In genomic region chr19:19445911-19446361, GRCh38 we compare ENCODE assay signal across 8 cellular contexts. TPM values are rescaled to one million over a fixed set of nuclear protein-coding genes. Genes with fewer than 3 reads are reported as not detected.
DNase-seq lines count a peak whose midpoint lies in the region; ATAC-seq and TF ChIP-seq lines count a peak whose summit lies in the region.

No MANE protein-coding gene starts in this region.

- H3K36me3 Mint-ChIP-seq in GM23338 (ENCODE audit: low read depth) (peaks cover 6% of the 10 kb centered on the region; the same call in 1 of the 3 replicates), T-helper 17 cell (ENCODE audit: low read depth) (peaks cover 8% of the 10 kb centered on the region), glutamatergic neuron (ENCODE audit: unreplicated experiment) (no peaks in the 10 kb centered on the region)

- H3K9me3 Mint-ChIP-seq in GM23338 (no peaks in the 10 kb centered on the region; the same call in 2 of the 3 replicates), glutamatergic neuron (ENCODE audit: unreplicated experiment) (peaks cover 15% of the 10 kb centered on the region)

- H3K4me1 ChIP-seq in DOHH2 (ENCODE audit: control insufficient read depth, low read length) = peaks cover 55% of the 10 kb centered on the region
- H3K4me1 ChIP-seq in GM23338 (ENCODE audit: insufficient read depth) = peaks cover 29% of the 10 kb centered on the region
- peaks cover 12 to 69% of the 10 kb centered on the region in 2 donors for H3K4me1 ChIP-seq in left lung
- no peaks in the 10 kb centered on the region for H3K4me1 ChIP-seq in uterus

- H3K9me3 ChIP-seq in DOHH2 (ENCODE audit: control insufficient read depth, insufficient read depth, low read length) (no peaks in the 10 kb centered on the region), T-helper 17 cell (ENCODE audit: control insufficient read depth, low read length, poor library complexity, severe bottlenecking) (no peaks in the 10 kb centered on the region), left lung (no peaks in the 10 kb centered on the region), uterus (no peaks in the 10 kb centered on the region)

- intact Hi-C loops in left lung (cut with DNase I) = no loop called here
- intact Hi-C loops in uterus (cut with DNase I; ENCODE audit: low total_unique reads) = no loop called here

- no peaks in the 10 kb centered on the region for H3K9me2 ChIP-seq in DOHH2 (replicated peaks; ENCODE audit: control insufficient read depth, low read length)
- H3K9me2 ChIP-seq in GM23338 (ENCODE audit: insufficient read depth) = no peaks in the 10 kb centered on the region

- no peak overlapping the region for H2AFZ ChIP-seq in GM23338

- ATAC-seq in GM23338 (no peak), T-helper 17 cell (peak; percentile 47), left lung (peak; percentile 12)

- peaks cover 3% of the 10 kb centered on the region for H3K27me3 Mint-ChIP-seq in GM23338 (ENCODE audit: insufficient read depth, low read depth, poor library complexity)
- no peaks in the 10 kb centered on the region for H3K27me3 Mint-ChIP-seq in T-helper 17 cell
- peaks cover 2% of the 10 kb centered on the region for H3K27me3 Mint-ChIP-seq in glutamatergic neuron (ENCODE audit: unreplicated experiment)

- H3K27ac Mint-ChIP-seq in GM23338 = 0 out of 2 replicates have a peak overlapping the region, but pooled peaks have one; percentile 28
- peak overlapping the region; percentile 88 for H3K27ac Mint-ChIP-seq in T-helper 17 cell
- no peak overlapping the region for H3K27ac Mint-ChIP-seq in glutamatergic neuron (ENCODE audit: unreplicated experiment)

- H3K27ac ChIP-seq in DOHH2 (ENCODE audit: low read depth, low read length) = no peak overlapping the region
- 0 out of 2 replicates have a peak overlapping the region, but pooled peaks have one; percentile 84 for H3K27ac ChIP-seq in GM23338 (ENCODE audit: low read depth)
- peak overlapping the region in 1 of 2 donors; percentile 82 for H3K27ac ChIP-seq in left lung
- H3K27ac ChIP-seq in uterus = no peak overlapping the region

- no peak for TF ChIP-seq POLR2A in uterus (IDR thresholded peaks at IDR 0.05)

- H3K4me3 ChIP-seq in DOHH2 (ENCODE audit: low read length) (peak overlapping the region; percentile 18), GM23338 (no peak overlapping the region), left lung (no peak overlapping the region), uterus (no peak overlapping the region)

- H3K4me2 ChIP-seq in DOHH2 (ENCODE audit: low read length) = peak overlapping the region; percentile 73
- H3K4me2 ChIP-seq in GM23338 = 0 out of 2 replicates have a peak overlapping the region, but pooled peaks have one; percentile 9

- TF ChIP-seq CTCF in DOHH2 (IDR thresholded peaks at IDR 0.05; ENCODE audit: low read depth, low read length, poor library complexity, severe bottlenecking) (no peak), GM23338 (conservative IDR thresholded peaks at IDR 0.05; ENCODE audit: low read depth in 2 of 2) (no peak), left lung (IDR thresholded peaks at IDR 0.05) (no peak), uterus (IDR thresholded peaks at IDR 0.05) (no peak), glutamatergic neuron (IDR thresholded peaks at IDR 0.05; ENCODE audit: partially characterized antibody, unreplicated experiment) (no peak)

- no peaks in the 10 kb centered on the region for H3K27me3 ChIP-seq in DOHH2 (ENCODE audit: control insufficient read depth, low read length)
- H3K27me3 ChIP-seq in GM23338 (ENCODE audit: insufficient read depth) = no peaks in the 10 kb centered on the region
- H3K27me3 ChIP-seq in left lung = no peaks in the 10 kb centered on the region
- no peaks in the 10 kb centered on the region for H3K27me3 ChIP-seq in uterus

- no peak for DNase-seq in GM23338 (ENCODE audit: low spot score)
- DNase-seq in T-helper 17 cell = no peak
- DNase-seq in left lung = no peak
- DNase-seq in uterus = no peak
- DNase-seq in HT-29 (ENCODE audit: low spot score) = no peak
- no peak for DNase-seq in amniotic stem cell (lab: John Stamatoyannopoulos, UW)
- no peak for DNase-seq in glutamatergic neuron

- H4K20me1 ChIP-seq in DOHH2 (ENCODE audit: control insufficient read depth, insufficient read depth, low read depth, low read length) = peaks cover 32% of the 10 kb centered on the region
- H4K20me1 ChIP-seq in GM23338 (replicated peaks; ENCODE audit: insufficient read depth) = peaks cover 95% of the 10 kb centered on the region

- peaks cover 12% of the 10 kb centered on the region for H3F3A ChIP-seq in DOHH2 (ENCODE audit: control insufficient read depth, insufficient read depth)
- peaks cover 11% of the 10 kb centered on the region; the same call in 1 of the 2 replicates for H3F3A ChIP-seq in GM23338 (replicated peaks; ENCODE audit: low read depth)

- H3K4me3 Mint-ChIP-seq in GM23338 (no peak overlapping the region), T-helper 17 cell (peak overlapping the region; percentile 71), glutamatergic neuron (ENCODE audit: unreplicated experiment) (no peak overlapping the region)

- peaks cover 42% of the 10 kb centered on the region for H3K36me3 ChIP-seq in DOHH2 (ENCODE audit: control insufficient read depth, low read length)
- no peaks in the 10 kb centered on the region for H3K36me3 ChIP-seq in GM23338 (ENCODE audit: insufficient read depth)
- no peaks in the 10 kb centered on the region for H3K36me3 ChIP-seq in left lung
- no peaks in the 10 kb centered on the region for H3K36me3 ChIP-seq in uterus

- H3K79me2 ChIP-seq in DOHH2 (ENCODE audit: control insufficient read depth, low read length) (peaks cover 100% of the 10 kb centered on the region), GM23338 (replicated peaks; ENCODE audit: insufficient read depth) (peaks cover 100% of the 10 kb centered on the region)

- H3K4me1 Mint-ChIP-seq in GM23338 (peaks cover 54% of the 10 kb centered on the region), T-helper 17 cell (peaks cover 55% of the 10 kb centered on the region), glutamatergic neuron (ENCODE audit: low read depth, unreplicated experiment) (peaks cover 32% of the 10 kb centered on the region)

TF ChIP-seq in GM23338, 12 proteins besides CTCF, POLR2A, EP300 and RAD21 (continues in another document):
- TF ChIP-seq NANOG (IDR thresholded peaks at IDR 0.05; ENCODE audit: borderline replicate concordance) = no peak

RNA-seq across cellular contexts. Expression of gene GATAD2A, which starts 40.5 kb away (rescaled TPM):
- 123 and 151 TPM in 2 replicates for total RNA-seq in GM23338 (2014; rRNA removed; shearing (Covaris generic))
- polyA plus RNA-seq in GM23338 (2016; fragmentation: Nextera tagmentation; extraction: Ambion mirVana) = 40.0 and 49.2 TPM in 2 replicates
- total RNA-seq in T-helper 17 cell (100 to 1,000 TPM; 129 to 153 TPM), left lung (10 to 100 TPM; 66.3 to 97.3 TPM), uterus (10 to 100 TPM in 3 of 4 donors, 1 to 10 TPM in 1; 9.7 to 65.1 (median 22.3) TPM), glutamatergic neuron (ENCODE audit: unreplicated experiment) (203 TPM)
- 85.8 and 96.7 TPM in 2 replicates for total RNA-seq in HT-29 (2014; rRNA removed; shearing (Covaris generic))
